Comparison of ENCODE assay signal across 8 cellular contexts in the genomic region with DNA sequence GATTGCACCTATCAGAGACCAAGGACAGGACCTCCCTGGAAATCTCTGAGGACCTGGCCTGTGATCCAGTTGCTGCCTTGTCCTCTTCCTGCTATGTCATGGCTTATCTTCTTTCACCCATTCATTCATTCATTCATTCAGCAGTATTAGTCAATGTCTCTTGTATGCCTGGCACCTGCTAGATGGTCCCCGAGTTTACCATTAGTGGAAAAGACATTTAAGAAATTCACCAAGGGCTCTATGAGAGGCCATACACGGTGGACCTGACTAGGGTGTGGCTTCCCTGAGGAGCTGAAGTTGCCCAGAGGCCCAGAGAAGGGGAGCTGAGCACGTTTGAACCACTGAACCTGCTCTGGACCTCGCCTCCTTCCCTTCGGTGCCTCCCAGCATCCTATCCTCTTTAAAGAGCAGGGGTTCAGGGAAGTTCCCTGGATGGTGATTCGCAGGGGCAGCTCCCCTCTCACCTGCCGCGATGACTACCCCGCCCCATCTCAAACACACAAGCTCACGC. TPM values are rescaled to one million over a fixed set of nuclear protein-coding genes. Genes with fewer than 3 reads are reported as not detected.
DNase-seq lines count a peak whose midpoint lies in the region; ATAC-seq and TF ChIP-seq lines count a peak whose summit lies in the region.

No MANE protein-coding gene starts in this region.

- no peak overlapping the region for H3K23ac ChIP-seq in H9 (ENCODE audit: insufficient read length, low read depth, low read length)

- H2BK20ac ChIP-seq in H9 (ENCODE audit: low read depth, low read length, poor library complexity, severe bottlenecking) = no peak overlapping the region

- H3K4me3 ChIP-seq in iPS DF 6.9 (ENCODE audit: low read length) (peak overlapping the region; percentile 89; the same call in 1 of the 2 replicates), smooth muscle cell (peak overlapping the region; percentile 87)

- CTCF ChIA-PET in activated CD4-positive, alpha-beta memory T cell treated with anti-CD3 and anti-CD28 coated beads, Interleukin-2, amount 10 ng/mL, durations not matched to agents 7 days and 5 days (lab: Charles Lee) = interaction anchor here (1.0 to 2.7 kb wide), 19 partner anchors 8 to 305 kb away, joined by 3 to 31 read pairs (median 6); a partner anchor contains a TSS

- peak overlapping the region; percentile 18 for H3K18ac ChIP-seq in H9 (ENCODE audit: insufficient read length, low read depth, low read length)

- no peak for DNase-seq in H9
- no peak for DNase-seq in activated CD4-positive, alpha-beta memory T cell treated with anti-CD3 and anti-CD28 coated beads, Interleukin-2, amount 10 ng/mL, durations not matched to agents 7 days and 5 days
- DNase-seq in iPS DF 6.9 (ENCODE audit: low read depth, low spot score) = no peak
- DNase-seq in smooth muscle cell (lab: John Stamatoyannopoulos, UW; ENCODE audit: unreplicated experiment) = no peak
- no peak for DNase-seq in amniotic stem cell (lab: John Stamatoyannopoulos, UW)

- H3K36me3 ChIP-seq in iPS DF 6.9 (ENCODE audit: control insufficient read depth, insufficient read depth, low read length) (peaks cover 19% of the 10 kb centered on the region), smooth muscle cell (ENCODE audit: low read depth) (no peaks in the 10 kb centered on the region)

- peak overlapping the region; percentile 75 for H3K4me2 ChIP-seq in H9 (ENCODE audit: insufficient read depth, insufficient read length, low read length)
- peak overlapping the region; percentile 98 for H3K4me2 ChIP-seq in smooth muscle cell

- no peak overlapping the region for H2BK5ac ChIP-seq in H9 (ENCODE audit: insufficient read length, low read length)

- peaks cover 20% of the 10 kb centered on the region for H3K27me3 Mint-ChIP-seq in H9 (ENCODE audit: low read depth)
- H3K27me3 Mint-ChIP-seq in activated CD4-positive, alpha-beta memory T cell treated with anti-CD3 and anti-CD28 coated beads, Interleukin-2, amount 10 ng/mL, durations not matched to agents 7 days and 5 days = no peaks in the 10 kb centered on the region

- no CpG with 5 or more reads among the region's 10 CpGs for WGBS in H9 (ENCODE audit: extremely low coverage, insufficient read length, low lambda C conversion rate)
- WGBS in iPS DF 6.9 (ENCODE audit: insufficient coverage, insufficient read length) = no CpG with 5 or more reads among the region's 10 CpGs
- WGBS in smooth muscle cell (ENCODE audit: low lambda C conversion rate) = 24% methylated on average over 10 of the region's 10 CpGs

- peaks cover 8% of the 10 kb centered on the region for H3K23me2 ChIP-seq in H9 (ENCODE audit: insufficient read length, low read depth, low read length, poor library complexity, severe bottlenecking)

- ATAC-seq in HG02840 (IDR thresholded peaks at IDR 0.05; ENCODE audit: low FRiP score, unreplicated experiment) = no peak
- ATAC-seq in GM18870 (IDR thresholded peaks at IDR 0.05; ENCODE audit: unreplicated experiment) = no peak
- ATAC-seq in GM18909 (IDR thresholded peaks at IDR 0.05; ENCODE audit: poor library complexity, unreplicated experiment) = no peak

- no peak overlapping the region for H4K5ac ChIP-seq in H9 (ENCODE audit: insufficient read length, low read depth, low read length)

- H3K27ac Mint-ChIP-seq in H9 = peak overlapping the region; percentile 89 to 97 (median 97)
- peak overlapping the region; percentile 99 for H3K27ac Mint-ChIP-seq in activated CD4-positive, alpha-beta memory T cell treated with anti-CD3 and anti-CD28 coated beads, Interleukin-2, amount 10 ng/mL, durations not matched to agents 7 days and 5 days

- no peak overlapping the region for H2BK15ac ChIP-seq in H9 (ENCODE audit: low read depth, low read length)

- peak overlapping the region; percentile 94 for H3K4me3 Mint-ChIP-seq in H9
- peak overlapping the region; percentile 95 for H3K4me3 Mint-ChIP-seq in activated CD4-positive, alpha-beta memory T cell treated with anti-CD3 and anti-CD28 coated beads, Interleukin-2, amount 10 ng/mL, durations not matched to agents 7 days and 5 days

- peaks cover 14 to 18% of the 10 kb centered on the region in 2 experiments for H3K9me3 Mint-ChIP-seq in H9
- H3K9me3 Mint-ChIP-seq in activated CD4-positive, alpha-beta memory T cell treated with anti-CD3 and anti-CD28 coated beads, Interleukin-2, amount 10 ng/mL, durations not matched to agents 7 days and 5 days = no peaks in the 10 kb centered on the region

- peak overlapping the region; percentile 41; the same call in 1 of the 2 replicates for H3K14ac ChIP-seq in H9 (ENCODE audit: insufficient read depth, low read length)

- H2BK12ac ChIP-seq in H9 (ENCODE audit: insufficient read length, low read depth, low read length) = no peak overlapping the region

- peaks cover 6% of the 10 kb centered on the region for H3K79me1 ChIP-seq in H9 (ENCODE audit: insufficient read depth, low read depth, low read length, poor library complexity, severe bottlenecking)

- no peak overlapping the region for H2AK5ac ChIP-seq in H9 (ENCODE audit: insufficient read length, low read length)

- H3K27me3 ChIP-seq in H9 (ENCODE audit: insufficient read depth, low read length) (no peaks in the 10 kb centered on the region; the same call in 1 of the 2 replicates), iPS DF 6.9 (ENCODE audit: control insufficient read depth, insufficient read depth, low read length) (no peaks in the 10 kb centered on the region), smooth muscle cell (ENCODE audit: low read depth) (no peaks in the 10 kb centered on the region)

- POLR2A ChIA-PET in activated CD4-positive, alpha-beta memory T cell treated with anti-CD3 and anti-CD28 coated beads, Interleukin-2, amount 10 ng/mL, durations not matched to agents 7 days and 5 days (lab: Charles Lee) = interaction anchor here (0.8 to 3.3 kb wide), 23 partner anchors 11 to 662 kb away, joined by 3 to 85 read pairs (median 4); a partner anchor contains a TSS

- H3K9me3 ChIP-seq in H9 (ENCODE audit: control insufficient read depth, low read depth, low read length) = no peaks in the 10 kb centered on the region
- H3K9me3 ChIP-seq in iPS DF 6.9 (ENCODE audit: control insufficient read depth, insufficient read depth, low read length) = no peaks in the 10 kb centered on the region
- H3K9me3 ChIP-seq in smooth muscle cell (replicated peaks; ENCODE audit: low read depth) = no peaks in the 10 kb centered on the region

- no peak overlapping the region for H3T11ph ChIP-seq in H9 (ENCODE audit: low read length)

- H3K4ac ChIP-seq in H9 (ENCODE audit: low read depth, low read length) = no peak overlapping the region

- H4K8ac ChIP-seq in H9 (replicated peaks; ENCODE audit: insufficient read length, low read depth, low read length) = no peak overlapping the region

- no peak overlapping the region for H2AFZ ChIP-seq in H9 (ENCODE audit: low read length)
- no peak overlapping the region for H2AFZ ChIP-seq in smooth muscle cell (ENCODE audit: low read depth)

- H4K20me1 ChIP-seq in H9 (ENCODE audit: control insufficient read depth, insufficient read depth, insufficient read length) (no peaks in the 10 kb centered on the region), smooth muscle cell (ENCODE audit: low read depth) (peaks cover 36% of the 10 kb centered on the region)

- H3K27ac ChIP-seq in H9 (ENCODE audit: insufficient read length, low read depth, low read length) (peak overlapping the region; percentile 16), iPS DF 6.9 (ENCODE audit: low read length) (no peak overlapping the region), smooth muscle cell (ENCODE audit: low read depth) (peak overlapping the region; percentile 95)

- TF ChIP-seq CTCF in H9 (conservative IDR thresholded peaks at IDR 0.05) (no peak), smooth muscle cell (IDR thresholded peaks at IDR 0.05; ENCODE audit: borderline replicate concordance, insufficient read depth, poor library complexity, severe bottlenecking) (no peak)

- H3F3A ChIP-seq in smooth muscle cell (ENCODE audit: low read depth) = peaks cover 17% of the 10 kb centered on the region

- H3K4me1 ChIP-seq in H9 (ENCODE audit: insufficient read depth, low read length) (peaks cover 3% of the 10 kb centered on the region; the same call in 1 of the 2 replicates), iPS DF 6.9 (ENCODE audit: control insufficient read depth, insufficient read depth, low read length) (peaks cover 11% of the 10 kb centered on the region), smooth muscle cell (ENCODE audit: low read depth) (peaks cover 8% of the 10 kb centered on the region)

- no peak overlapping the region for H2BK120ac ChIP-seq in H9 (ENCODE audit: low read depth, low read length, poor library complexity, severe bottlenecking)

- H3K4me1 Mint-ChIP-seq in H9 = peaks cover 42 to 55% of the 10 kb centered on the region in 2 experiments
- H3K4me1 Mint-ChIP-seq in activated CD4-positive, alpha-beta memory T cell treated with anti-CD3 and anti-CD28 coated beads, Interleukin-2, amount 10 ng/mL, durations not matched to agents 7 days and 5 days = peaks cover 34% of the 10 kb centered on the region

- H3K56ac ChIP-seq in H9 (ENCODE audit: insufficient read length, low read depth, low read length) = no peak overlapping the region

- H3K79me2 ChIP-seq in H9 (ENCODE audit: insufficient read depth, low read length) = no peaks in the 10 kb centered on the region
- H3K79me2 ChIP-seq in smooth muscle cell (ENCODE audit: low read depth) = peaks cover 18% of the 10 kb centered on the region

- H4K91ac ChIP-seq in H9 (ENCODE audit: insufficient read length, low read depth, low read length) = no peak overlapping the region

- peak overlapping the region; percentile 1 for H3K9ac ChIP-seq in H9 (ENCODE audit: extremely low read depth, insufficient read length, low read length)
- H3K9ac ChIP-seq in smooth muscle cell (ENCODE audit: low read depth) = peak overlapping the region; percentile 41

- peaks cover 34 to 41% (median 35%) of the 10 kb centered on the region in 3 experiments for H3K36me3 Mint-ChIP-seq in H9 (ENCODE audit: insufficient read depth in 1 of 3, low read depth in 3 of 3)
- H3K36me3 Mint-ChIP-seq in activated CD4-positive, alpha-beta memory T cell treated with anti-CD3 and anti-CD28 coated beads, Interleukin-2, amount 10 ng/mL, durations not matched to agents 7 days and 5 days (ENCODE audit: low read depth) = peaks cover 33% of the 10 kb centered on the region

RNA-seq across cellular contexts. Expression of a gene that starts 0.7 kb away (rescaled TPM):
- total RNA-seq in H9 (2021) (1,068 and 1,091 TPM in 2 replicates), smooth muscle cell (412 and 445 TPM in 2 replicates)
- 100 to 1,000 TPM; 836 to 882 TPM for total RNA-seq in activated CD4-positive, alpha-beta memory T cell treated with anti-CD3 and anti-CD28 coated beads, Interleukin-2, amount 10 ng/mL, durations not matched to agents 7 days and 5 days
- polyA plus RNA-seq in smooth muscle cell = 2,922 and 3,116 TPM in 2 replicates

RNA-seq across cellular contexts. Expression of a gene that starts 35.8 kb away (rescaled TPM):
- total RNA-seq in H9 (2021) = 12.1 and 15.0 TPM in 2 replicates
- 1 to 10 TPM; 6.5 TPM for total RNA-seq in activated CD4-positive, alpha-beta memory T cell treated with anti-CD3 and anti-CD28 coated beads, Interleukin-2, amount 10 ng/mL, durations not matched to agents 7 days and 5 days
- 1.5 and 9.5 TPM in 2 replicates for total RNA-seq in smooth muscle cell
- polyA plus RNA-seq in smooth muscle cell = 3.5 and 6.3 TPM in 2 replicates

RNA-seq across cellular contexts. Expression of a gene that starts 54.7 kb away (rescaled TPM):
- total RNA-seq in H9 (2021) (9.0 and 9.8 TPM in 2 replicates), smooth muscle cell (0.40 and 0.63 TPM in 2 replicates)
- 1 to 10 TPM; 7.8 to 8.3 TPM for total RNA-seq in activated CD4-positive, alpha-beta memory T cell treated with anti-CD3 and anti-CD28 coated beads, Interleukin-2, amount 10 ng/mL, durations not matched to agents 7 days and 5 days
- 2.0 and 4.2 TPM in 2 replicates for polyA plus RNA-seq in smooth muscle cell
